ENCODE assay signal across 23 cellular contexts in the genomic region with DNA sequence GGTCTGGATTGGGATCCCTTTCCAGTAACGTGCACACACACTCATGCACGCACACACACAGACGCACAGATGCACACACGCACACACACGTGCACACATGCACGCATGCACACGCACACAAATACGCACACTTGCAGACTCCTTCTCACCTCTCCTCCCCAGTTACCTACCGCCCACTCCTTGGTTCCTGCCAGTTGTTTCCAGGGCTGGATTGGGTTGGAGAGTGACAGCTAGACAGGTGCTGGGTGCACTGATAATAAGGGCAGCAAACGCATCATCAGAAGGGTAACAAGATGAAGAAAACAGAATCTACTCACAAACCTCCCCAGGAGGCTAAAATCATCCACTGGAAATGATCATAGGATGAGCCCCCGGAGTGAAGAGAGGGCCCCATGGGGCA. TPM values are rescaled to one million over a fixed set of nuclear protein-coding genes. Genes with fewer than 3 reads are reported as not detected.
DNase-seq lines count a peak whose midpoint lies in the region; FAIRE-seq and TF ChIP-seq lines count a peak whose summit lies in the region.
"Had no signal": no experiment of that assay in that cellular context is flagged by ENCODE, and none has a peak within 500 bp of the region (broad histone marks: within the 10 kb centered on the region; RNA-seq: fewer than 3 reads in every experiment).

No MANE protein-coding gene starts in this region.

- H3K4me2 ChIP-seq in BLaER1 treated with 17β-estradiol and CSF1 and Interleukin-3, amounts not matched to agents 10 nM and 100 nM: peak overlapping the region in 9 of 11 experiments; percentile 3 to 71 (median 59); a peak in 16 of 22 replicates
- H3K4me2 ChIP-seq in H1 (ENCODE audit: insufficient read depth in 1 of 2, low read depth in 2 of 2, low read length in 2 of 2): no peak overlapping the region
- H3K4me2 ChIP-seq in mesendoderm (ENCODE audit: low read length): no peak overlapping the region
- H3K4me2 ChIP-seq: A549 had no signal

- H3K4me1 ChIP-seq in BLaER1 treated with 17β-estradiol and CSF1 and Interleukin-3, amounts not matched to agents 10 nM and 100 nM: peaks cover 4 to 19% (median 13%) of the 10 kb centered on the region in 10 experiments
- peaks cover 0 to 11% (median 4%) of the 10 kb centered on the region in 4 experiments; a peak in 4 of 7 replicates for H3K4me1 ChIP-seq in H1 (replicated peaks in 1 of 4; ENCODE audit: control insufficient read depth in 3 of 4, insufficient read depth in 4 of 4, low read length in 3 of 4)
- no peaks in the 10 kb centered on the region for H3K4me1 ChIP-seq in mesendoderm (ENCODE audit: control insufficient read depth, low read depth, low read length)
- H3K4me1 ChIP-seq: A549, BE2C, Caco-2 had no signal

- no peaks in the 10 kb centered on the region for H3K79me2 ChIP-seq in H1 (ENCODE audit: control insufficient read depth in 1 of 2, insufficient read depth in 2 of 2, low read length in 2 of 2)
- H3K79me2 ChIP-seq in mesendoderm (ENCODE audit: control insufficient read depth, insufficient read depth, low read length): no peaks in the 10 kb centered on the region

- no peaks in the 10 kb centered on the region for H3K23me2 ChIP-seq in H1 (ENCODE audit: low read depth, low read length)

- no peaks in the 10 kb centered on the region for H3K27me3 ChIP-seq in BLaER1 treated with 17β-estradiol and CSF1 and Interleukin-3, amounts not matched to agents 10 nM and 100 nM
- H3K27me3 ChIP-seq in H1 (replicated peaks in 1 of 4; ENCODE audit: control insufficient read depth in 3 of 4, extremely low read depth in 1 of 4, insufficient read depth in 3 of 4, low read length in 3 of 4) (no peaks in the 10 kb centered on the region), mesendoderm (ENCODE audit: insufficient read depth, low read length, poor library complexity) (no peaks in the 10 kb centered on the region)
- H3K27me3 ChIP-seq: BE2C had no signal

- H3K56ac ChIP-seq in H1 (replicated peaks; ENCODE audit: insufficient read length, low read depth, low read length) (no peak overlapping the region), mesendoderm (ENCODE audit: low read length) (no peak overlapping the region)

- no peak overlapping the region for H3K9ac ChIP-seq in BLaER1 treated with 17β-estradiol and CSF1 and Interleukin-3, amounts not matched to agents 10 nM and 100 nM
- H3K9ac ChIP-seq in H1 (replicated peaks in 1 of 4; ENCODE audit: extremely low read depth in 1 of 4, low read depth in 3 of 4, low read length in 3 of 4): no peak overlapping the region
- H3K9ac ChIP-seq in mesendoderm (ENCODE audit: low read length): no peak overlapping the region

- H4K8ac ChIP-seq in H1 (ENCODE audit: extremely low read depth, insufficient read depth, low read length): no peak overlapping the region
- H4K8ac ChIP-seq in mesendoderm (ENCODE audit: low read depth, low read length): no peak overlapping the region

- no peak overlapping the region for H2BK120ac ChIP-seq in H1 (replicated peaks; ENCODE audit: low read depth, low read length)
- no peak overlapping the region for H2BK120ac ChIP-seq in mesendoderm (ENCODE audit: low read depth, low read length)

- H2BK15ac ChIP-seq in H1 (ENCODE audit: low read length) (peak overlapping the region; percentile 97), mesendoderm (replicated peaks; ENCODE audit: low read depth) (no peak overlapping the region)

- FAIRE-seq in H1 (lab: Jason Lieb, UNC): no peak
- FAIRE-seq: A549, D721Med, G401.6, GM12892, GM18507 had no signal

- H3K4me3 ChIP-seq in BLaER1 treated with 17β-estradiol and CSF1 and Interleukin-3, amounts not matched to agents 10 nM and 100 nM: no peak overlapping the region
- H3K4me3 ChIP-seq in H1 (ENCODE audit: extremely low read depth in 1 of 4, insufficient read depth in 2 of 4, low read depth in 3 of 4, low read length in 4 of 4) (no peak overlapping the region), mesendoderm (ENCODE audit: low read length) (no peak overlapping the region)
- H3K4me3 ChIP-seq: A549 had no signal

- no peaks in the 10 kb centered on the region for H3K36me3 ChIP-seq in BLaER1 treated with 17β-estradiol and CSF1 and Interleukin-3, amounts not matched to agents 10 nM and 100 nM
- H3K36me3 ChIP-seq in H1 (ENCODE audit: control insufficient read depth in 2 of 4, insufficient read depth in 4 of 4, low read length in 3 of 4): no peaks in the 10 kb centered on the region
- no peaks in the 10 kb centered on the region for H3K36me3 ChIP-seq in mesendoderm (ENCODE audit: control insufficient read depth, insufficient read depth, low read length)
- H3K36me3 ChIP-seq: BE2C had no signal

- no peak for TF ChIP-seq POLR2A in H1 (IDR thresholded peaks at IDR 0.05; ENCODE audit: control extremely low read depth in 1 of 2, low read depth in 2 of 2, low read length in 2 of 2)

- H3K4ac ChIP-seq in H1 (replicated peaks; ENCODE audit: insufficient read length, low read depth, low read length): no peak overlapping the region
- H3K4ac ChIP-seq in mesendoderm (ENCODE audit: low read depth, low read length): no peak overlapping the region

- TF ChIP-seq EP300 in H1 (IDR thresholded peaks at IDR 0.05; ENCODE audit: borderline replicate concordance in 1 of 2, low read depth in 2 of 2, low read length in 2 of 2): no peak

- H2AK5ac ChIP-seq in H1 (ENCODE audit: low read depth, low read length): no peak overlapping the region
- peak overlapping the region; percentile 72 for H2AK5ac ChIP-seq in mesendoderm (ENCODE audit: low read length)

- no peak for TF ChIP-seq CTCF in H1 (IDR thresholded peaks at IDR 0.05; ENCODE audit: control extremely low read depth in 1 of 3, insufficient read depth in 1 of 3, low read depth in 1 of 3, low read length in 3 of 3)

- no peak overlapping the region for H3K27ac ChIP-seq in BLaER1 treated with 17β-estradiol and CSF1 and Interleukin-3, amounts not matched to agents 10 nM and 100 nM
- no peak overlapping the region for H3K27ac ChIP-seq in H1 (ENCODE audit: low read depth, low read length)
- H3K27ac ChIP-seq in mesendoderm (ENCODE audit: low read depth, low read length): no peak overlapping the region
- H3K27ac ChIP-seq: 22Rv1, A549 had no signal

- no peaks in the 10 kb centered on the region for H4K20me1 ChIP-seq in BLaER1 treated with 17β-estradiol and CSF1 and Interleukin-3, amounts not matched to agents 10 nM and 100 nM
- H4K20me1 ChIP-seq in H1 (replicated peaks in 1 of 2; ENCODE audit: control insufficient read depth in 1 of 2, insufficient read depth in 2 of 2, low read length in 2 of 2): no peaks in the 10 kb centered on the region

- no peak for TF ChIP-seq RAD21 in H1 (IDR thresholded peaks at IDR 0.05 in 1 of 2, conservative IDR thresholded peaks at IDR 0.05 in 1 of 2; ENCODE audit: low read depth in 2 of 2, low read length in 2 of 2)

- H2BK12ac ChIP-seq in H1 (ENCODE audit: low read depth, low read length): peak overlapping the region; percentile 77

- peak overlapping the region; percentile 77 for H4K91ac ChIP-seq in H1 (replicated peaks; ENCODE audit: insufficient read length, low read length)

- no peak overlapping the region for H3K14ac ChIP-seq in H1 (ENCODE audit: insufficient read length)

- H3K9me3 ChIP-seq in BLaER1 treated with 17β-estradiol and CSF1 and Interleukin-3, amounts not matched to agents 10 nM and 100 nM (replicated peaks in 1 of 11): peaks cover 0 to 8% (median 0%) of the 10 kb centered on the region in 11 experiments; a peak in 1 of 22 replicates
- no peaks in the 10 kb centered on the region for H3K9me3 ChIP-seq in H1 (ENCODE audit: insufficient read depth in 2 of 2, low read depth in 1 of 2, low read length in 1 of 2)
- H3K9me3 ChIP-seq: A549, BE2C, Caco-2 had no signal

- H3K23ac ChIP-seq in H1 (ENCODE audit: insufficient read length): no peak overlapping the region
- no peak overlapping the region for H3K23ac ChIP-seq in mesendoderm (ENCODE audit: low read length)

- H4K5ac ChIP-seq in H1 (ENCODE audit: insufficient read length, low read depth, low read length): no peak overlapping the region
- no peak overlapping the region for H4K5ac ChIP-seq in mesendoderm (ENCODE audit: low read length)

- H2BK20ac ChIP-seq in H1 (ENCODE audit: low read length): peak overlapping the region; percentile 84; the same call in 1 of the 2 replicates

- H3K18ac ChIP-seq in H1 (ENCODE audit: extremely low read depth, low read length) (no peak overlapping the region), mesendoderm (ENCODE audit: low read length) (no peak overlapping the region)

- H2BK5ac ChIP-seq in H1 (ENCODE audit: low read depth, low read length) (no peak overlapping the region; the same call in 1 of the 2 replicates), mesendoderm (ENCODE audit: low read length) (no peak overlapping the region)

- 88% methylated on average over 11 of the region's 11 CpGs; no CpG with 5 or more reads in 1 of the 2 experiments for WGBS in H1 (ENCODE audit: extremely low coverage in 1 of 2, insufficient coverage in 1 of 2, insufficient read length in 1 of 2, insufficient replicate concordance in 2 of 2, low coverage in 1 of 2, low lambda C conversion rate in 2 of 2, missing lambda C conversion rate in 1 of 2), 2 experiments
- WGBS in mesendoderm (ENCODE audit: extremely low coverage, insufficient coverage, low lambda C conversion rate): no CpG with 5 or more reads among the region's 11 CpGs

- POLR2A ChIA-PET in H1 (lab: Charles Lee; ENCODE audit: partially characterized antibody): interaction anchor here (2.8 kb wide), 1 partner anchor 12 kb away, joined by 24 read pairs; no protein-coding TSS in a partner anchor

- CTCF ChIA-PET in H1 (lab: Charles Lee; ENCODE audit: partially characterized antibody): interaction anchor here (1.1 kb wide), 2 partner anchors 25 to 33 kb away, joined by 3 to 4 read pairs; no protein-coding TSS in a partner anchor

- H2AFZ ChIP-seq in H1 (ENCODE audit: low read length): no peak overlapping the region

- peak; percentile 23 for DNase-seq in NCI-H146 (lab: John Stamatoyannopoulos, UW)
- no peak for DNase-seq in NCI-H146 treated with DMSO at 0.1 percent for 48 hours (lab: John Stamatoyannopoulos, UW; ENCODE audit: unreplicated experiment)
- DNase-seq in H1 (ENCODE audit: low read depth in 1 of 2, low spot score in 2 of 2): no peak
- DNase-seq in mesendoderm: no peak
- no peak for DNase-seq in activated CD4-positive, alpha-beta T cell treated with anti-CD3 and anti-CD28 coated beads for 4 hours
- DNase-seq in T-helper 2 cell: no peak
- DNase-seq in amniotic stem cell (lab: John Stamatoyannopoulos, UW): no peak
- DNase-seq: AML-193; BE2C; C1 segment of cervical spinal cord; Caco-2; Calu3; CD4-positive, CD25-positive, alpha-beta regulatory T cell; CD8-positive, alpha-beta T cell; DMS79 treated with DMSO at 0.1 percent for 48 hours; GF-D8 had no signal

- H3K79me1 ChIP-seq in H1 (ENCODE audit: low read depth, low read length) (no peaks in the 10 kb centered on the region), mesendoderm (ENCODE audit: low read length) (no peaks in the 10 kb centered on the region)

RNA-seq across cellular contexts. Expression of a gene that starts 45.0 kb away (rescaled TPM):
- total RNA-seq in H1 (2021; fragmentation: NEBNext Ultra II Directional; extraction: Animal tissue kit (Norgen Biotek cat#: 25700)): 216 and 219 TPM in 2 replicates
- 56.3 and 78.4 TPM in 2 replicates for polyA plus RNA-seq in H1 (2011; rRNA removed)
- polyA plus RNA-seq in H1 (2011; cell fraction: cytosol; rRNA removed): 125 TPM
- 96.5 TPM for polyA plus RNA-seq in H1 (2011; cell fraction: nucleus; rRNA removed)
- polyA plus RNA-seq in H1 (2012, experiment 1 of 2): 163 to 277 TPM (median 180 TPM) in 4 replicates
- 12.1 TPM for polyA plus RNA-seq in H1 (2012, experiment 2 of 2)
- 209 TPM for polyA plus RNA-seq in H1 (2013, experiment 1 of 2)
- 210 TPM for polyA plus RNA-seq in H1 (2013, experiment 2 of 2)
- 108 and 137 TPM in 2 replicates for polyA minus RNA-seq in H1 (2011; rRNA and poly(A)+ RNA removed)
- 50.3 TPM for polyA minus RNA-seq in H1 (2011; cell fraction: cytosol; rRNA and poly(A)+ RNA removed)
- polyA minus RNA-seq in H1 (2011; cell fraction: nucleus; rRNA and poly(A)+ RNA removed): 39.2 TPM
- polyA plus RNA-seq in mesendoderm (2013, experiment 1 of 2): 235 TPM
- polyA plus RNA-seq in mesendoderm (2013, experiment 2 of 2): 227 TPM

RNA-seq across cellular contexts. Expression of a gene that starts 46.1 kb away (rescaled TPM):
- 5.8 and 7.0 TPM in 2 replicates for total RNA-seq in H1 (2021; fragmentation: NEBNext Ultra II Directional; extraction: Animal tissue kit (Norgen Biotek cat#: 25700))
- polyA plus RNA-seq in H1 (2011; rRNA removed): 3.7 and 4.6 TPM in 2 replicates
- polyA plus RNA-seq in H1 (2011; cell fraction: cytosol; rRNA removed): 3.9 TPM
- 12.8 TPM for polyA plus RNA-seq in H1 (2011; cell fraction: nucleus; rRNA removed)
- polyA plus RNA-seq in H1 (2012, experiment 1 of 2): 3.2 to 3.9 TPM (median 3.6 TPM) in 4 replicates
- polyA plus RNA-seq in H1 (2012, experiment 2 of 2): 1.7 TPM
- 3.0 TPM for polyA plus RNA-seq in H1 (2013, experiment 1 of 2)
- 2.4 TPM for polyA plus RNA-seq in H1 (2013, experiment 2 of 2)
- polyA minus RNA-seq in H1 (2011; rRNA and poly(A)+ RNA removed): 18.3 and 19.3 TPM in 2 replicates
- 6.3 TPM for polyA minus RNA-seq in H1 (2011; cell fraction: cytosol; rRNA and poly(A)+ RNA removed)
- 26.2 TPM for polyA minus RNA-seq in H1 (2011; cell fraction: nucleus; rRNA and poly(A)+ RNA removed)
- 1.5 TPM for polyA plus RNA-seq in mesendoderm (2013, experiment 1 of 2)
- polyA plus RNA-seq in mesendoderm (2013, experiment 2 of 2): 1.5 TPM

Comparison
In these comparisons a context has a peak if more than half of its experiments do, and no peak if none do; other contexts are left out.
1. H3K4me2 ChIP-seq: peak in BLaER1 treated with 17β-estradiol and CSF1 and Interleukin-3, amounts not matched to agents 10 nM and 100 nM (9 of 11); none in H1 (0 of 2) and mesendoderm (single experiment).